1 cellular context compared by ENCODE assay signal in genomic region chr2:178404380-178404767, GRCh38.
TF ChIP-seq lines count a peak whose summit lies in the region.

No MANE protein-coding gene starts in this region.

TF ChIP-seq in K562, 482 proteins besides CTCF, POLR2A, EP300 and RAD21 (continued from another document and continues in another):
- no peak for TF ChIP-seq ZMIZ1 (IDR thresholded peaks at IDR 0.05; ENCODE audit: low read depth in 2 of 2, low read length in 2 of 2)
- TF ChIP-seq MTA2 (IDR thresholded peaks at IDR 0.05; ENCODE audit: low read depth) = no peak
- peak; percentile 41; the same call in 1 of the 2 replicates for TF ChIP-seq JUND (IDR thresholded peaks at IDR 0.05; ENCODE audit: borderline replicate concordance, low read depth, low read length)
- peak; percentile 62; the same call in 1 of the 3 replicates for TF ChIP-seq JUND (tag; IDR thresholded peaks at IDR 0.05; ENCODE audit: borderline replicate concordance, low read depth, low read length)
- TF ChIP-seq POLR2AphosphoS5 (IDR thresholded peaks at IDR 0.05; ENCODE audit: control insufficient read depth, insufficient read depth, low read depth, low read length) = peak; percentile 47; the same call in 1 of the 2 replicates
- peak; percentile 45 for TF ChIP-seq MEIS2 (IDR thresholded peaks at IDR 0.05; ENCODE audit: partially characterized antibody)
- no peak for TF ChIP-seq XRCC4 (IDR thresholded peaks at IDR 0.05; ENCODE audit: extremely low read depth, insufficient read depth, insufficient read length)
- TF ChIP-seq ZBTB2 (IDR thresholded peaks at IDR 0.05) = no peak
- TF ChIP-seq RREB1 (CRISPR knock-in tag; IDR thresholded peaks at IDR 0.05) = no peak
- TF ChIP-seq STAG1 (CRISPR knock-in tag; IDR thresholded peaks at IDR 0.05; ENCODE audit: borderline replicate concordance) = no peak
- no peak for TF ChIP-seq USF1 (CRISPR knock-in tag; IDR thresholded peaks at IDR 0.05)
- TF ChIP-seq NR0B1 (IDR thresholded peaks at IDR 0.05; ENCODE audit: partially characterized antibody) = no peak
- TF ChIP-seq BHLHE40 (IDR thresholded peaks at IDR 0.05; ENCODE audit: low read length) = 0 out of 2 replicates have a peak, but pooled peaks have one; percentile 6
- TF ChIP-seq ZNF592 (IDR thresholded peaks at IDR 0.05) = no peak
- peak; percentile 51 for TF ChIP-seq DACH1 (IDR thresholded peaks at IDR 0.05; ENCODE audit: partially characterized antibody)
- no peak for TF ChIP-seq ZNF449 (CRISPR knock-in tag; IDR thresholded peaks at IDR 0.05)
- TF ChIP-seq FOXA3 (CRISPR knock-in tag; conservative IDR thresholded peaks at IDR 0.05 in 1 of 2, IDR thresholded peaks at IDR 0.05 in 1 of 2) = peak; percentile 45 to 85; a peak in 2 of 4 replicates
- TF ChIP-seq PTRF (tag; IDR thresholded peaks at IDR 0.05) = no peak
- no peak for TF ChIP-seq ARID3B (CRISPR knock-in tag; IDR thresholded peaks at IDR 0.05; ENCODE audit: borderline replicate concordance)
- TF ChIP-seq ZKSCAN8 (CRISPR knock-in tag; IDR thresholded peaks at IDR 0.05) = peak; percentile 67
- no peak for TF ChIP-seq GTF2B (IDR thresholded peaks at IDR 0.05; ENCODE audit: extremely low read depth, insufficient read length)
- TF ChIP-seq TEAD4 (IDR thresholded peaks at IDR 0.05; ENCODE audit: low read length) = peak; percentile 51; the same call in 1 of the 2 replicates
- TF ChIP-seq TEAD4 (CRISPR knock-in tag; IDR thresholded peaks at IDR 0.05; ENCODE audit: borderline replicate concordance) = no peak
- 0 out of 4 replicates have a peak, but pooled peaks of 1 of the 2 experiments have one; percentile 22 for TF ChIP-seq MNT (conservative IDR thresholded peaks at IDR 0.05)
- no peak for TF ChIP-seq THRB (CRISPR knock-in tag; conservative IDR thresholded peaks at IDR 0.05)
- peak; percentile 70 for TF ChIP-seq KLF16 (IDR thresholded peaks at IDR 0.05)
